8 cellular contexts compared by ENCODE assay signal in the genomic region with DNA sequence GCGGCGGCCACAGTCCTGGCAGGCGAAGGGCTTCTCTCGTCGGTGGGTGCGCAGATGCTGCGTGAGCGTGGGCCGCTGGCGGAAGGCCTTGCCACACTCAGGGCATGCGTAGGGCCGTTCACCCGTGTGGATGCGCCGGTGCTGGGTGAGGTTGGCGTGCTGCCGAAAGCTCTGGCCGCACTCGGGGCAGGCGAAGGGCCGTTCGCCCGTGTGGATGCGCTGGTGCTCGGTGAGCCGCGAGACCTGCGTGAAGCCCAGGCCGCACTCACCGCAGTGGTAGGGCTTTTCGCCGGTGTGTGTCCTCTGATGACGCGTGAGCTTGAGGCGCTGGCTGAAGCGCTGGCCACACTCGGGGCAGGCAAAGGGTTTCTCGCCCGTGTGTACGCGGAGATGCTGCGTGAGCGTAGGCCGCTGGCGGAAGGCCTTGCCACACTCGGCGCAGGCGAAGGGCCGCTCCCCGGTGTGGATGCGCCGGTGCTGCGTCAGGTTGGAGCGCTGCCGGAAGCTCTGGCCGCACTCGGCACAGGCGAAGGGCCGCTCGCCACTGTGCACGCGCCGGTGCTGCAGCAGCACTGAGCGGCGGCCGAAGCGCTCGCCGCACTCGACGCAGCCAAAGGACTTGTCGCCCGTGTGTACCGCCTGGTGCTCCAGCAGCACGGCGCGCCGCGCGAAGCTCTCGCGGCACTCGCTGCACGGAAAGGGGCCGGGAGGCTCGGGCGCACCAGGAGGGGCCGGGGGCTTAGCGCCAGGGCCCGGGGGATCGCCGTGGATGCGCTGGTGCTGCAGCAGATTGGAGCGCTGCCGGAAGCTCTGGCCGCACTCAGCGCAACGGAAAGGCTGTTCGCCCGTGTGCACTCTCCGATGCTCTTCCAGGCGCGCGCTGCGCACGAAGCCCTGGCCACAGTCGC. TPM values are rescaled to one million over a fixed set of nuclear protein-coding genes. Genes with fewer than 3 reads are reported as not detected.
DNase-seq lines count a peak whose midpoint lies in the region; ATAC-seq and TF ChIP-seq lines count a peak whose summit lies in the region.

No MANE protein-coding gene starts in this region.

- no peaks in the 10 kb centered on the region for H3K9me3 ChIP-seq in lower lobe of right lung
- no peaks in the 10 kb centered on the region for H3K9me3 ChIP-seq in upper lobe of left lung

- H3K4me1 ChIP-seq in lower lobe of right lung (peaks cover 24% of the 10 kb centered on the region), upper lobe of left lung (peaks cover 31 to 44% (median 35%) of the 10 kb centered on the region in 4 donors)

- peak overlapping the region; percentile 57 for H3K4me3 ChIP-seq in lower lobe of right lung
- peak overlapping the region; percentile 32 to 51 (median 48) for H3K4me3 ChIP-seq in upper lobe of left lung

- peaks cover 6% of the 10 kb centered on the region for H3K27me3 ChIP-seq in lower lobe of right lung (ENCODE audit: low read depth)
- H3K27me3 ChIP-seq in upper lobe of left lung, result peaks cover 0 to 10% (median 0%) of the 10 kb centered on the region in 4 donors

- peak in 1 of 4 donors; percentile 50 for TF ChIP-seq POLR2A in upper lobe of left lung (IDR thresholded peaks at IDR 0.05)

- H3K36me3 ChIP-seq in lower lobe of right lung, result peaks cover 11% of the 10 kb centered on the region
- H3K36me3 ChIP-seq in upper lobe of left lung, result peaks cover 0 to 4% (median 1%) of the 10 kb centered on the region in 4 donors

- intact Hi-C loops in lower lobe of right lung (cut with DNase I), result no loop called here

- H3K27ac ChIP-seq in caudate nucleus (ENCODE audit: low read depth, low read length) (peak overlapping the region; percentile 30), lower lobe of right lung (peak overlapping the region; percentile 67), upper lobe of left lung (peak overlapping the region; percentile 14 to 46 (median 26))

- 0 to 11% methylated on average over 5 to 73 of the region's 107 CpGs for WGBS in upper lobe of left lung, 2 donors

- TF ChIP-seq CTCF in lower lobe of right lung (IDR thresholded peaks at IDR 0.05), result no peak
- no peak for TF ChIP-seq CTCF in upper lobe of left lung (IDR thresholded peaks at IDR 0.05)

- TF ChIP-seq EP300 in upper lobe of left lung (IDR thresholded peaks at IDR 0.05), result no peak

- ATAC-seq in lower lobe of right lung, result peak; percentile 1 to 2
- no peak for ATAC-seq in upper lobe of left lung (ENCODE audit: low FRiP score in 2 of 2)

- DNase-seq in activated T-cell treated with anti-CD3 and anti-CD28 coated beads for 48 hours (ENCODE audit: low read depth), result peak; percentile 38
- no peak for DNase-seq in activated T-cell treated with anti-CD3 and anti-CD28 coated beads for 4 hours
- no peak for DNase-seq in caudate nucleus (lab: John Stamatoyannopoulos, UW)
- peak; percentile 66 for DNase-seq in lower lobe of right lung
- peak in 1 of 2 donors; percentile 90 for DNase-seq in upper lobe of left lung
- DNase-seq in nucleus accumbens (lab: John Stamatoyannopoulos, UW), result no peak
- DNase-seq in NCI-H524 treated with DMSO at 0.1 percent for 48 hours (lab: John Stamatoyannopoulos, UW), result no peak
- DNase-seq in SKM-1 (lab: John Stamatoyannopoulos, UW; ENCODE audit: unreplicated experiment), result no peak

RNA-seq across cellular contexts. Expression of gene UBE2M, which starts 4.0 kb away (rescaled TPM):
- total RNA-seq in lower lobe of right lung (50.4 TPM), upper lobe of left lung (10 to 100 TPM; 33.0 to 53.9 (median 41.6) TPM)

RNA-seq across cellular contexts. Expression of gene CHMP2A, which starts 7.5 kb away (rescaled TPM):
- total RNA-seq in lower lobe of right lung (104 TPM), upper lobe of left lung (100 to 1,000 TPM in 5 of 6 donors, 10 to 100 TPM in 1; 75.4 to 162 (median 123) TPM)

RNA-seq across cellular contexts. Expression of gene MZF1, which starts 10.8 kb away (rescaled TPM):
- total RNA-seq in lower lobe of right lung, result 50.7 TPM
- 100 to 1,000 TPM in 1 of 6 donors, 10 to 100 TPM in 5; 34.8 to 162 (median 45.5) TPM for total RNA-seq in upper lobe of left lung

RNA-seq across cellular contexts. Expression of gene TRIM28, which starts 18.5 kb away (rescaled TPM):
- total RNA-seq in lower lobe of right lung (233 TPM), upper lobe of left lung (100 to 1,000 TPM; 197 to 283 (median 213) TPM)

RNA-seq across cellular contexts. Expression of gene ZBTB45, which starts 42.8 kb away (rescaled TPM):
- total RNA-seq in lower lobe of right lung, result 14.1 TPM
- total RNA-seq in upper lobe of left lung, result 10 to 100 TPM; 11.9 to 19.7 (median 15.0) TPM

Comparison
In these comparisons a context has a peak if more than half of its experiments do, and no peak if none do; other contexts are left out.
1. DNase-seq: peak in activated T-cell treated with anti-CD3 and anti-CD28 coated beads for 48 hours (single experiment) and lower lobe of right lung (single experiment); none in activated T-cell treated with anti-CD3 and anti-CD28 coated beads for 4 hours (single experiment), caudate nucleus (0 of 61), nucleus accumbens (0 of 56), NCI-H524 treated with DMSO at 0.1 percent for 48 hours (single experiment) and SKM-1 (single experiment).
2. ATAC-seq: peak in lower lobe of right lung (2 of 2); none in upper lobe of left lung (0 of 2).
3. Peak in every context shown above with its lines, with median percentiles within 50 percentile points of each other: H3K27ac ChIP-seq.